In the genomic region with DNA sequence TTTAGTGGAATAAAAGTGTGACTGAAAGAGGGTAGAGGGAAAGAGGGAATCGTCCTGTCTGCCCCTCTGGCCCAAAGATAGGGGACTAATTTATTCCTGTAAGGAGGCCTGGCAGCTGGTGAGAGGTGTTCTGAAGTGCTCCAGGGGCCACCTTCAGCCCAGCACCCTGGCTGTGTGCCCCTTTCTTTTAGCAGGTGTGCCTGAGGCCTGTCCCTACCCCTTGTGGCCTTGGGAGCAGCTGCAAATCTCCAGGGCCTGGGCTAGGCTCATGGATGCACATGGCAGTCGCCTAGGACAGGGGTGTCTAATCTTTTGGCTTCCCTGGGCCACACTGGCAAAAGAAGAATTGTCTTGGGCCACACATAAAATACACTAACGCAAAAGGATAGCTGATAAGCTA, we compare ENCODE assay signal across 27 cellular contexts. TPM values are rescaled to one million over a fixed set of nuclear protein-coding genes. Genes with fewer than 3 reads are reported as not detected.
"Had no signal": no experiment of that assay in that cellular context is flagged by ENCODE, and none has a peak within 500 bp of the region (broad histone marks: within the 10 kb centered on the region; RNA-seq: fewer than 3 reads in every experiment).

No MANE protein-coding gene starts in this region.

- DNase-seq: activated B cell treated with CpG ODN at 0.5 μM for 24 hours; activated CD4-positive, alpha-beta T cell treated with anti-CD3 and anti-CD28 coated beads for 1 hour; activated CD4-positive, alpha-beta T cell treated with anti-CD3 and anti-CD28 coated beads, Interleukin-2, amount 10 ng/mL, durations not matched to agents 24 days and 14 days; activated CD4-positive, alpha-beta T cell treated with anti-CD3 and anti-CD28 coated beads, Interleukin-2, amount 50 U/mL, for 48 hours; activated CD8-positive, alpha-beta memory T cell treated with anti-CD3 and anti-CD28 coated beads, Interleukin-2, amount 10 ng/mL, durations not matched to agents 7 days and 5 days; activated effector memory CD4-positive, alpha-beta T cell treated with anti-CD3 and anti-CD28 coated beads, Interleukin-2, amount 50 U/mL, for 16 hours; activated naive CD4-positive, alpha-beta T cell treated with Interleukin-2 at 50 U/mL for 16 hours; activated naive CD8-positive, alpha-beta T cell treated with anti-CD3 and anti-CD28 coated beads, Interleukin-2, amount 50 U/mL, for 24 hours; activated T-cell treated with anti-CD3 and anti-CD28 coated beads, Interleukin-2, amount 50 U/mL, for 24 hours; amniotic stem cell; body of pancreas; Kasumi-1; KBM-7; NCI-H1105 treated with DMSO at 0.1 percent for 48 hours; NCI-H1436 treated with DMSO at 0.1 percent for 48 hours; NCI-H187; NCI-H2081 treated with DMSO at 0.1 percent for 48 hours; NCI-H446; NCI-H526; NCI-H774; PC-3; SIG-M5; T-helper 17 cell; T-helper 9 cell had no signal

- H3K27ac ChIP-seq: ascending aorta, body of pancreas had no signal

- H3K4me3 Mint-ChIP-seq: activated B cell treated with CpG ODN at 0.5 μM for 24 hours; activated CD4-positive, alpha-beta T cell treated with anti-CD3 and anti-CD28 coated beads, Interleukin-2, amount 10 ng/mL, durations not matched to agents 24 days and 14 days; activated CD8-positive, alpha-beta memory T cell treated with anti-CD3 and anti-CD28 coated beads, Interleukin-2, amount 10 ng/mL, durations not matched to agents 7 days and 5 days; activated naive CD8-positive, alpha-beta T cell treated with anti-CD3 and anti-CD28 coated beads, Interleukin-2, amount 50 U/mL, for 24 hours; activated T-cell treated with anti-CD3 and anti-CD28 coated beads, Interleukin-2, amount 50 U/mL, for 24 hours; activated T-helper 1 cell treated with anti-CD3 and anti-CD28 coated beads, Interleukin-12 subunit alpha, Interleukin-12 subunit beta, Interleukin-2, Interleukin-4 antibody, amounts not matched to agents 30 ng/mL and 10 ng/mL and 1 ng/mL, durations not matched to agents 14 hours and 24 hours and 36 hours; T-helper 17 cell had no signal

- H3K27me3 ChIP-seq: ascending aorta, body of pancreas had no signal

- H3K27me3 Mint-ChIP-seq: activated CD4-positive, alpha-beta T cell treated with anti-CD3 and anti-CD28 coated beads, Interleukin-2, amount 10 ng/mL, durations not matched to agents 24 days and 14 days; activated CD8-positive, alpha-beta memory T cell treated with anti-CD3 and anti-CD28 coated beads, Interleukin-2, amount 10 ng/mL, durations not matched to agents 7 days and 5 days had no signal

- H3K9me3 ChIP-seq: ascending aorta, body of pancreas had no signal

- H3K36me3 ChIP-seq: ascending aorta had no signal

- ATAC-seq: activated CD8-positive, alpha-beta memory T cell treated with anti-CD3 and anti-CD28 coated beads, Interleukin-2, amount 10 ng/mL, durations not matched to agents 7 days and 5 days; activated naive CD4-positive, alpha-beta T cell treated with anti-CD3 and anti-CD28 coated beads, Interleukin-2, amount 50 U/mL, for 72 hours; activated naive CD8-positive, alpha-beta T cell treated with anti-CD3 and anti-CD28 coated beads, Interleukin-2, amount 50 U/mL, for 24 hours; body of pancreas; PC-3; T-helper 17 cell had no signal

- H3K27ac Mint-ChIP-seq: activated B cell treated with CpG ODN at 0.5 μM for 24 hours; activated CD4-positive, alpha-beta T cell treated with anti-CD3 and anti-CD28 coated beads, Interleukin-2, amount 10 ng/mL, durations not matched to agents 24 days and 14 days; activated CD8-positive, alpha-beta memory T cell treated with anti-CD3 and anti-CD28 coated beads, Interleukin-2, amount 10 ng/mL, durations not matched to agents 7 days and 5 days; activated naive CD4-positive, alpha-beta T cell treated with anti-CD3 and anti-CD28 coated beads, Interleukin-2, amount 50 U/mL, for 72 hours; activated naive CD8-positive, alpha-beta T cell treated with anti-CD3 and anti-CD28 coated beads, Interleukin-2, amount 50 U/mL, for 24 hours; activated T-cell treated with anti-CD3 and anti-CD28 coated beads, Interleukin-2, amount 50 U/mL, for 24 hours; activated T-helper 1 cell treated with anti-CD3 and anti-CD28 coated beads, Interleukin-12 subunit alpha, Interleukin-12 subunit beta, Interleukin-2, Interleukin-4 antibody, amounts not matched to agents 30 ng/mL and 10 ng/mL and 1 ng/mL, durations not matched to agents 14 hours and 24 hours and 36 hours; T-helper 17 cell had no signal

- H3K4me3 ChIP-seq: ascending aorta, body of pancreas had no signal

- H3K4me1 Mint-ChIP-seq: activated B cell treated with CpG ODN at 0.5 μM for 24 hours; activated CD4-positive, alpha-beta T cell treated with anti-CD3 and anti-CD28 coated beads, Interleukin-2, amount 10 ng/mL, durations not matched to agents 24 days and 14 days; activated CD8-positive, alpha-beta memory T cell treated with anti-CD3 and anti-CD28 coated beads, Interleukin-2, amount 10 ng/mL, durations not matched to agents 7 days and 5 days; activated naive CD8-positive, alpha-beta T cell treated with anti-CD3 and anti-CD28 coated beads, Interleukin-2, amount 50 U/mL, for 24 hours had no signal

- H3K36me3 Mint-ChIP-seq: activated CD8-positive, alpha-beta memory T cell treated with anti-CD3 and anti-CD28 coated beads, Interleukin-2, amount 10 ng/mL, durations not matched to agents 7 days and 5 days; activated naive CD4-positive, alpha-beta T cell treated with anti-CD3 and anti-CD28 coated beads, Interleukin-2, amount 50 U/mL, for 72 hours had no signal

- H3K9me3 Mint-ChIP-seq: activated B cell treated with CpG ODN at 0.5 μM for 24 hours; activated CD4-positive, alpha-beta T cell treated with anti-CD3 and anti-CD28 coated beads, Interleukin-2, amount 10 ng/mL, durations not matched to agents 24 days and 14 days; activated naive CD4-positive, alpha-beta T cell treated with anti-CD3 and anti-CD28 coated beads, Interleukin-2, amount 50 U/mL, for 72 hours; activated naive CD8-positive, alpha-beta T cell treated with anti-CD3 and anti-CD28 coated beads, Interleukin-2, amount 50 U/mL, for 24 hours; activated T-cell treated with anti-CD3 and anti-CD28 coated beads, Interleukin-2, amount 50 U/mL, for 24 hours; activated T-helper 1 cell treated with anti-CD3 and anti-CD28 coated beads, Interleukin-12 subunit alpha, Interleukin-12 subunit beta, Interleukin-2, Interleukin-4 antibody, amounts not matched to agents 30 ng/mL and 10 ng/mL and 1 ng/mL, durations not matched to agents 14 hours and 24 hours and 36 hours had no signal

RNA-seq across cellular contexts. Expression of a gene that starts 37.3 kb away (rescaled TPM):
- total RNA-seq: activated B cell treated with CpG ODN at 0.5 μM for 24 hours; activated CD4-positive, alpha-beta T cell treated with anti-CD3 and anti-CD28 coated beads, Interleukin-2, amount 10 ng/mL, durations not matched to agents 24 days and 14 days; activated CD8-positive, alpha-beta memory T cell treated with anti-CD3 and anti-CD28 coated beads, Interleukin-2, amount 10 ng/mL, durations not matched to agents 7 days and 5 days; activated naive CD4-positive, alpha-beta T cell treated with anti-CD3 and anti-CD28 coated beads, Interleukin-2, amount 50 U/mL, for 72 hours; activated T-helper 1 cell treated with anti-CD3 and anti-CD28 coated beads, Interleukin-12 subunit alpha, Interleukin-12 subunit beta, Interleukin-2, Interleukin-4 antibody, amounts not matched to agents 30 ng/mL and 10 ng/mL and 1 ng/mL, durations not matched to agents 14 hours and 24 hours and 36 hours; T-helper 17 cell had no signal
